27 cellular contexts compared by ENCODE assay signal in the genomic region with DNA sequence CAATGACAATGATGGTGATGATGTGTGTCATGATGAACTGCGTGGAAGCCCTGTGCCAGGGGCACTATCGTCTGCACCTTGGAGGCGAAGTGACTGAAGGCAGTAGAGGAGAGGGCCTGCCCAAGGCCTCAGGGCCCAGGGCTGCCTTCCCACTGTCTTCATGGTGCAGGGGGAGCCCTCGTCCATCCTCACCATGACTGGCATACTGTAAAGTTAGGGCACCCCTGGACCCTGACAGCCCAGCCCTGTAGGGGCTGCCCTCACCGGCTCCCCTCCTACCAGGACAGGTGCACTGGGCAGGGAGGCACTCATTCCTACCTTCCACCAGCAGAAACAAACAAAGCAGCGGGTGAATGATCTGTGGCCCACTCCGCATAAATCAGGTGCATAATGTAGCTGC.
"Had no signal": no experiment of that assay in that cellular context is flagged by ENCODE, and none has a peak within 500 bp of the region (broad histone marks: within the 10 kb centered on the region; RNA-seq: fewer than 3 reads in every experiment).

No MANE protein-coding gene starts in this region.

- H3K4me3 Mint-ChIP-seq: dendritic cell treated with granulocyte-macrophage colony-stimulating factor and Interleukin-4, amounts not matched to agents 40 ng/mL and 50 ng/mL, for 4 days; effector memory CD8-positive, alpha-beta T cell; endodermal cell; memory B cell; mesothelial cell of epicardium had no signal

- H3K27me3 ChIP-seq: colonic mucosa had no signal

- DNase-seq: colonic mucosa; cortex of kidney; effector CD8-positive, alpha-beta T cell; effector memory CD8-positive, alpha-beta T cell; endodermal cell; erythroblast; esophagus squamous epithelium; foreskin fibroblast; foreskin melanocyte; gastrocnemius medialis; glutamatergic neuron; heart right ventricle; hippocampal formation; left cardiac atrium; left ventricle myocardium superior; lower lobe of right lung; mesendoderm; mucosa of descending colon; naive B cell had no signal

- H3K27ac Mint-ChIP-seq: dendritic cell treated with granulocyte-macrophage colony-stimulating factor and Interleukin-4, amounts not matched to agents 40 ng/mL and 50 ng/mL, for 4 days; effector memory CD8-positive, alpha-beta T cell; endodermal cell; memory B cell; mesothelial cell of epicardium had no signal

- H3K36me3 Mint-ChIP-seq: memory B cell, mesothelial cell of epicardium had no signal

- H3K27me3 Mint-ChIP-seq: dendritic cell treated with granulocyte-macrophage colony-stimulating factor and Interleukin-4, amounts not matched to agents 40 ng/mL and 50 ng/mL, for 4 days; memory B cell had no signal

- H3K4me3 ChIP-seq: colonic mucosa, esophagus squamous epithelium, gastrocnemius medialis, heart right ventricle, left lung, lower lobe of right lung, mucosa of descending colon had no signal

- H3K4me1 ChIP-seq: colonic mucosa, esophagus squamous epithelium, gastrocnemius medialis, heart right ventricle, left lung, lower lobe of right lung had no signal

- H3K36me3 ChIP-seq: colonic mucosa, esophagus squamous epithelium, gastrocnemius medialis, heart right ventricle, left lung, lower lobe of right lung had no signal

- H3K9me3 ChIP-seq: colonic mucosa, esophagus squamous epithelium, gastrocnemius medialis, heart right ventricle, left lung, lower lobe of right lung, mucosa of descending colon had no signal

- H3K4me1 Mint-ChIP-seq: endodermal cell, memory B cell, mesothelial cell of epicardium had no signal

- FAIRE-seq: endometrium, islet of Langerhans, keratinocyte had no signal

- H3K27ac ChIP-seq: colonic mucosa, epithelial cell of prostate, esophagus squamous epithelium, gastrocnemius medialis, heart right ventricle, left lung, lower lobe of right lung had no signal

- H3K9me3 Mint-ChIP-seq: dendritic cell treated with granulocyte-macrophage colony-stimulating factor and Interleukin-4, amounts not matched to agents 40 ng/mL and 50 ng/mL, for 4 days; effector memory CD8-positive, alpha-beta T cell; endodermal cell; memory B cell; mesothelial cell of epicardium had no signal
